In the genomic region with DNA sequence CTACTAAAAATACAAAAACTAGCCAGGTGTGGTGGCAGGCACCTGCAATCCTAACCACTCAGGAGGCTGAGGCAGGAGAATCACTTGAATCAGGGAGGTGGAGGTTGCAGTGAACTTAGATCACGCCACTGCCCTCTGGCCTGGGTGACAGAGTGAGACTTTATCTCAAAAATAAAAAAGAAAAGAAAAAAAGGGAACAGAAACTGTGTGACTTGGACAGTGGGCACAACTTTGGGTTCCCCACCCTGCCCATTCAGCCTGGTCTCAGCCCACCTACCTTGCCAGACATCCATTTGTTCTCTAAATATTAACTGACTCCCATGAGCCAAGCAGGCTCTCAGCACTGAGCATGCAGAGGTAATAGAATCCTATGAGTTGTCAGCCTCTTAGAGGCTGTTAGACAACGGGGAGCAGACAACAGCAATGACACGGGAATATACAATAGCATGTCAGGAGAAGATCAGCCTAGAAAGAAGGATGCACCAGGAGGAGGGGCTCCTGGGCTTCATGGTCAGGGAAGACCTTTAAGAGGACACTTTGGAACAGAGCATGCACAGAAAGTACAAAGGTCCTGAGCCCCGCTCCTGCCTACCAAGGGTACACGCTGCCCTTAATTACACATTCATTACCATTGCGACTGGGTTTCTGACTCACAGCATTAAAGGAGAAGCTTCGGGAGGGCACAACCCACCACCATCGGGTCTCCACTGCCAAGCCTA, we compare ENCODE assay signal across 24 cellular contexts. TPM values are rescaled to one million over a fixed set of nuclear protein-coding genes. Genes with fewer than 3 reads are reported as not detected.
DNase-seq lines count a peak whose midpoint lies in the region; ATAC-seq and TF ChIP-seq lines count a peak whose summit lies in the region.
"Had no signal": no experiment of that assay in that cellular context is flagged by ENCODE, and none has a peak within 500 bp of the region (broad histone marks: within the 10 kb centered on the region; RNA-seq: fewer than 3 reads in every experiment).

No MANE protein-coding gene starts in this region.

- peak overlapping the region in 8 of 11 experiments; percentile 8 to 45 (median 32); a peak in 7 of 22 replicates for H3K9ac ChIP-seq in BLaER1 treated with 17β-estradiol and CSF1 and Interleukin-3, amounts not matched to agents 10 nM and 100 nM
- peak overlapping the region; percentile 11; the same call in 1 of the 2 replicates for H3K9ac ChIP-seq in KMS-11

- no peaks in the 10 kb centered on the region for H4K20me1 ChIP-seq in BLaER1 treated with 17β-estradiol and CSF1 and Interleukin-3, amounts not matched to agents 10 nM and 100 nM
- H4K20me1 ChIP-seq in KMS-11 (ENCODE audit: insufficient read depth), result no peaks in the 10 kb centered on the region

- no peak overlapping the region for H3K4me3 ChIP-seq in BLaER1 treated with 17β-estradiol and CSF1 and Interleukin-3, amounts not matched to agents 10 nM and 100 nM
- no peak overlapping the region for H3K4me3 ChIP-seq in KMS-11 (IDR thresholded peaks at IDR 0.05; ENCODE audit: insufficient read depth, low read depth, low read length)
- no peak overlapping the region for H3K4me3 ChIP-seq in left lung
- H3K4me3 ChIP-seq in foreskin fibroblast (ENCODE audit: low read depth in 1 of 2, low read length in 2 of 2), result no peak overlapping the region
- H3K4me3 ChIP-seq: esophagus squamous epithelium, Peyer's patch, spleen, testis had no signal

- ATAC-seq in GM18858 (IDR thresholded peaks at IDR 0.05; ENCODE audit: unreplicated experiment) (peak; percentile 35), left lung (no peak)
- ATAC-seq: activated CD4-positive, CD25-positive, alpha-beta regulatory T cell treated with anti-CD3 and anti-CD28 coated beads, Interleukin-2, amount 50 U/mL, for 24 hours; activated T-cell treated with anti-CD3 and anti-CD28 coated beads, Interleukin-2, amount 50 U/mL, for 72 hours; effector memory CD8-positive, alpha-beta T cell; SK-N-SH treated with all-trans-retinoic acid at 6 μM for 48 hours had no signal

- no peaks in the 10 kb centered on the region for H3K79me2 ChIP-seq in KMS-11 (ENCODE audit: insufficient read depth, low read depth)

- DNase-seq in RPMI8226 (peak; percentile 88), left lung (no peak), foreskin fibroblast (no peak), NCI-H2171 (lab: John Stamatoyannopoulos, UW) (no peak)
- DNase-seq in stimulated activated CD8-positive, alpha-beta memory T cell treated with anti-CD3 and anti-CD28 coated beads, Interleukin-4, amount 100 ng/mL, for 48 hours, result no peak
- DNase-seq: ACHN; activated T-cell treated with anti-CD3 and anti-CD28 coated beads, Interleukin-2, amount 50 U/mL, for 72 hours; effector memory CD8-positive, alpha-beta T cell; esophagus squamous epithelium; NCI-H187 treated with DMSO at 0.1 percent for 48 hours; NCI-H526 treated with DMSO at 0.1 percent for 48 hours; Peyer's patch; spleen; T-helper 9 cell; testis had no signal

- TF ChIP-seq CTCF in KMS-11 (conservative IDR thresholded peaks at IDR 0.05; ENCODE audit: low read depth, low read length) (no peak), left lung (IDR thresholded peaks at IDR 0.05) (no peak), foreskin fibroblast (IDR thresholded peaks at IDR 0.05; ENCODE audit: low read depth, low read length) (no peak)

- peaks cover 31 to 46% (median 38%) of the 10 kb centered on the region in 10 experiments for H3K4me1 ChIP-seq in BLaER1 treated with 17β-estradiol and CSF1 and Interleukin-3, amounts not matched to agents 10 nM and 100 nM
- peaks cover 70% of the 10 kb centered on the region for H3K4me1 ChIP-seq in KMS-11 (ENCODE audit: low read depth, poor library complexity, severe bottlenecking)
- peaks cover 5 to 10% of the 10 kb centered on the region in 2 donors for H3K4me1 ChIP-seq in left lung
- H3K4me1 ChIP-seq: Peyer's patch, testis had no signal

- intact Hi-C loops in left lung (cut with DNase I), result loop anchor here in 1 of 2 donors (5.0 kb wide), 1 partner anchor 444 kb away; no protein-coding TSS in a partner anchor

- H3K27ac ChIP-seq in BLaER1 treated with 17β-estradiol and CSF1 and Interleukin-3, amounts not matched to agents 10 nM and 100 nM, result peak overlapping the region in 9 of 11 experiments; percentile 62 to 91 (median 82); a peak in 19 of 22 replicates
- H3K27ac ChIP-seq in KMS-11, result peak overlapping the region; percentile 95
- H3K27ac ChIP-seq in left lung, result no peak overlapping the region
- H3K27ac ChIP-seq: Peyer's patch, testis had no signal

- H2AFZ ChIP-seq in KMS-11 (ENCODE audit: low read depth), result peak overlapping the region; percentile 24; the same call in 1 of the 2 replicates

- H3K9me3 ChIP-seq in BLaER1 treated with 17β-estradiol and CSF1 and Interleukin-3, amounts not matched to agents 10 nM and 100 nM (replicated peaks in 1 of 11), result peaks cover 0 to 9% (median 0%) of the 10 kb centered on the region in 11 experiments; a peak in 6 of 22 replicates
- no peaks in the 10 kb centered on the region for H3K9me3 ChIP-seq in left lung
- H3K9me3 ChIP-seq: esophagus squamous epithelium, Peyer's patch, spleen, testis had no signal

- no peaks in the 10 kb centered on the region for H3K27me3 ChIP-seq in BLaER1 treated with 17β-estradiol and CSF1 and Interleukin-3, amounts not matched to agents 10 nM and 100 nM
- no peaks in the 10 kb centered on the region for H3K27me3 ChIP-seq in KMS-11 (ENCODE audit: insufficient read depth, low read depth)
- H3K27me3 ChIP-seq in left lung, result no peaks in the 10 kb centered on the region
- H3K27me3 ChIP-seq: esophagus squamous epithelium, Peyer's patch, spleen, testis had no signal

- H3K36me3 ChIP-seq in BLaER1 treated with 17β-estradiol and CSF1 and Interleukin-3, amounts not matched to agents 10 nM and 100 nM, result no peaks in the 10 kb centered on the region
- no peaks in the 10 kb centered on the region for H3K36me3 ChIP-seq in KMS-11 (ENCODE audit: insufficient read depth)
- no peaks in the 10 kb centered on the region for H3K36me3 ChIP-seq in left lung
- H3K36me3 ChIP-seq: esophagus squamous epithelium, Peyer's patch, spleen had no signal

- H3K4me2 ChIP-seq in BLaER1 treated with 17β-estradiol and CSF1 and Interleukin-3, amounts not matched to agents 10 nM and 100 nM, result peak overlapping the region; percentile 37 to 79 (median 68); a peak in 21 of 22 replicates
- peak overlapping the region; percentile 48 for H3K4me2 ChIP-seq in KMS-11

RNA-seq across cellular contexts. Expression of a gene that starts 20.0 kb away (rescaled TPM):
- total RNA-seq in left lung, result under 1 TPM in 1 of 2 donors, not detected in 1; 0.42 TPM
- total RNA-seq: astrocyte, chondrocyte, esophagus squamous epithelium, H4, M059J, Peyer's patch had no signal

RNA-seq across cellular contexts. Expression of a gene that starts 28.5 kb away (rescaled TPM):
- under 1 TPM in 1 of 2 donors, not detected in 1; 0.81 TPM for total RNA-seq in left lung
- total RNA-seq: esophagus squamous epithelium, H4, M059J, Peyer's patch had no signal

Comparison
In these comparisons a context has a peak if more than half of its experiments do, and no peak if none do; other contexts are left out.
1. H3K27ac ChIP-seq: peak in BLaER1 treated with 17β-estradiol and CSF1 and Interleukin-3, amounts not matched to agents 10 nM and 100 nM (9 of 11) and KMS-11 (single experiment); none in left lung (0 of 2).